17 cellular contexts compared by ENCODE assay signal in the genomic region with DNA sequence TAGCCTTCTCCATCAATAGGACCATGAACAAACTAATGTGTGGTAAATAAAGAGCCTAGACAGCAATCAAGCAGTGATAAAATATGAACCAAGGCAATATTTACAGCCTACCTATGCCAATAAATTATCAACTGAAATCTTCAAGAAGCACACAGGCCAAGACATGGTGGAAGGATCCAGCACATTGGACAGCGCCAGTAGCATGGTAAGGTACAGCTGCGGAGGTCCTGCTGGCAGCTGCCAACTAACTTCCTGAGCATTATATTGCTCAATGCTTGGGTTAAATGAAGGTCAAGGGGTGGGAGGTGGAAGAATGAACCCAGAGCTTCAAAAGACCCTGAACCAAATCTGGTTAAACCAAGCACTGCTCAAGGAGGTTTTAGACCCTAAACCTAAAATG. TPM values are rescaled to one million over a fixed set of nuclear protein-coding genes. Genes with fewer than 3 reads are reported as not detected.
DNase-seq lines count a peak whose midpoint lies in the region; ATAC-seq, FAIRE-seq and TF ChIP-seq lines count a peak whose summit lies in the region.
"Had no signal": no experiment of that assay in that cellular context is flagged by ENCODE, and none has a peak within 500 bp of the region (broad histone marks: within the 10 kb centered on the region; RNA-seq: fewer than 3 reads in every experiment).

No MANE protein-coding gene starts in this region.

- H3K27ac Mint-ChIP-seq in MCF 10A (ENCODE audit: low read depth, unreplicated experiment): no peak overlapping the region
- H3K27ac Mint-ChIP-seq: activated naive CD8-positive, alpha-beta T cell; IgD-negative memory B cell; memory B cell had no signal

- H2BK15ac ChIP-seq in H1 (ENCODE audit: low read length): no peak overlapping the region

- no peaks in the 10 kb centered on the region for H4K20me1 ChIP-seq in H1 (replicated peaks in 1 of 2; ENCODE audit: control insufficient read depth in 1 of 2, insufficient read depth in 2 of 2, low read length in 2 of 2)

- H3K9me3 Mint-ChIP-seq in MCF 10A (ENCODE audit: unreplicated experiment): no peaks in the 10 kb centered on the region

- H3K14ac ChIP-seq in H1 (ENCODE audit: insufficient read length): no peak overlapping the region

- no peak overlapping the region for H2BK5ac ChIP-seq in H1 (ENCODE audit: low read depth, low read length)

- no peaks in the 10 kb centered on the region for H3K4me1 ChIP-seq in breast epithelium
- H3K4me1 ChIP-seq in H1 (replicated peaks in 1 of 4; ENCODE audit: control insufficient read depth in 3 of 4, insufficient read depth in 4 of 4, low read length in 3 of 4): no peaks in the 10 kb centered on the region
- H3K4me1 ChIP-seq in Peyer's patch: no peaks in the 10 kb centered on the region
- no peaks in the 10 kb centered on the region for H3K4me1 ChIP-seq in upper lobe of left lung
- no peaks in the 10 kb centered on the region for H3K4me1 ChIP-seq in gastroesophageal sphincter

- peak; percentile 57 for DNase-seq in MCF 10A (ENCODE audit: unreplicated experiment)
- no peak for DNase-seq in breast epithelium (ENCODE audit: low spot score in 2 of 2)
- DNase-seq in RPMI7951 (ENCODE audit: low read depth): peak; percentile 44
- no peak for DNase-seq in H1 (ENCODE audit: low read depth in 1 of 2, low spot score in 2 of 2)
- DNase-seq in Peyer's patch: no peak
- no peak for DNase-seq in Ammon's horn (ENCODE audit: low spot score)
- no peak for DNase-seq in upper lobe of left lung
- DNase-seq: cortex of kidney, NCI-H2081 treated with DMSO at 0.1 percent for 48 hours, nucleus accumbens, SHP77 treated with DMSO at 0.1 percent for 48 hours, substantia nigra had no signal

- H3K27me3 Mint-ChIP-seq in MCF 10A (ENCODE audit: insufficient read depth, unreplicated experiment): peaks cover 37% of the 10 kb centered on the region

- H4K91ac ChIP-seq in H1 (replicated peaks; ENCODE audit: insufficient read length, low read length): no peak overlapping the region

- H3K27me3 ChIP-seq in breast epithelium: peaks cover 0 to 5% of the 10 kb centered on the region in 2 donors
- no peaks in the 10 kb centered on the region for H3K27me3 ChIP-seq in H1 (replicated peaks in 1 of 4; ENCODE audit: control insufficient read depth in 3 of 4, extremely low read depth in 1 of 4, insufficient read depth in 3 of 4, low read length in 3 of 4)
- H3K27me3 ChIP-seq in Peyer's patch: no peaks in the 10 kb centered on the region
- no peaks in the 10 kb centered on the region for H3K27me3 ChIP-seq in upper lobe of left lung
- peaks cover 31% of the 10 kb centered on the region for H3K27me3 ChIP-seq in gastroesophageal sphincter

- H4K8ac ChIP-seq in H1 (ENCODE audit: extremely low read depth, insufficient read depth, low read length): no peak overlapping the region

- H2AK5ac ChIP-seq in H1 (ENCODE audit: low read depth, low read length): no peak overlapping the region

- no peak for ATAC-seq in upper lobe of left lung (ENCODE audit: low FRiP score in 2 of 2)
- ATAC-seq in gastroesophageal sphincter: no peak

- H3K4me3 Mint-ChIP-seq in MCF 10A (ENCODE audit: unreplicated experiment): no peak overlapping the region
- H3K4me3 Mint-ChIP-seq: activated naive CD8-positive, alpha-beta T cell; IgD-negative memory B cell; memory B cell had no signal

- BruUV-seq in MCF 10A (replicated peaks; lab: Mats Ljungman, UMichigan): no TSS peak

- no peak overlapping the region for H3K4me2 ChIP-seq in H1 (ENCODE audit: insufficient read depth in 1 of 2, low read depth in 2 of 2, low read length in 2 of 2)

- TF ChIP-seq EP300 in H1 (IDR thresholded peaks at IDR 0.05; ENCODE audit: borderline replicate concordance in 1 of 2, low read depth in 2 of 2, low read length in 2 of 2): no peak
- no peak for TF ChIP-seq EP300 in upper lobe of left lung (IDR thresholded peaks at IDR 0.05)
- TF ChIP-seq EP300 in gastroesophageal sphincter (IDR thresholded peaks at IDR 0.05): no peak

- no peak overlapping the region for H2BK20ac ChIP-seq in H1 (ENCODE audit: low read length)

- H2AFZ ChIP-seq in H1 (ENCODE audit: low read length): no peak overlapping the region

- 89% methylated on average over 2 of the region's 2 CpGs; no CpG with 5 or more reads in 1 of the 2 experiments for WGBS in H1 (ENCODE audit: extremely low coverage in 1 of 2, insufficient coverage in 1 of 2, insufficient read length in 1 of 2, insufficient replicate concordance in 2 of 2, low coverage in 1 of 2, low lambda C conversion rate in 2 of 2, missing lambda C conversion rate in 1 of 2), 2 experiments
- 48 to 61% methylated on average over 2 of the region's 2 CpGs for WGBS in upper lobe of left lung, 2 donors
- 48% methylated on average over 2 of the region's 2 CpGs; no CpG with 5 or more reads in 1 of the 2 donors for WGBS in gastroesophageal sphincter (ENCODE audit: low coverage in 1 of 2), 2 donors

- no peak for TF ChIP-seq RAD21 in H1 (IDR thresholded peaks at IDR 0.05 in 1 of 2, conservative IDR thresholded peaks at IDR 0.05 in 1 of 2; ENCODE audit: low read depth in 2 of 2, low read length in 2 of 2)

- no peaks in the 10 kb centered on the region for H3K36me3 ChIP-seq in breast epithelium
- no peaks in the 10 kb centered on the region for H3K36me3 ChIP-seq in H1 (ENCODE audit: control insufficient read depth in 2 of 4, insufficient read depth in 4 of 4, low read length in 3 of 4)
- no peaks in the 10 kb centered on the region for H3K36me3 ChIP-seq in Peyer's patch
- H3K36me3 ChIP-seq in upper lobe of left lung: no peaks in the 10 kb centered on the region
- H3K36me3 ChIP-seq in gastroesophageal sphincter: no peaks in the 10 kb centered on the region

- no peak overlapping the region for H3K18ac ChIP-seq in H1 (ENCODE audit: extremely low read depth, low read length)

- no peak for FAIRE-seq in H1 (lab: Jason Lieb, UNC)
- FAIRE-seq: D721Med had no signal

- no peak overlapping the region for H3K56ac ChIP-seq in H1 (replicated peaks; ENCODE audit: insufficient read length, low read depth, low read length)

- no peak overlapping the region for H3K23ac ChIP-seq in H1 (ENCODE audit: insufficient read length)

- CTCF ChIA-PET in MCF 10A (lab: Yijun Ruan, JAX) (interaction anchor here (0.7 to 4.5 kb wide), 5 partner anchors 11 to 580 kb away, joined by 3 to 34 read pairs (median 4); partner anchors contain the start of genes INSYN2B and SPDL1), H1 (lab: Charles Lee; ENCODE audit: partially characterized antibody) (interaction anchor here (0.9 kb wide), 1 partner anchor 22 kb away, joined by 3 read pairs; no protein-coding TSS in a partner anchor)

- no peak overlapping the region for H3K4ac ChIP-seq in H1 (replicated peaks; ENCODE audit: insufficient read length, low read depth, low read length)

- no peak overlapping the region for H4K5ac ChIP-seq in H1 (ENCODE audit: insufficient read length, low read depth, low read length)

- no peaks in the 10 kb centered on the region for H3K4me1 Mint-ChIP-seq in MCF 10A (ENCODE audit: insufficient read depth, unreplicated experiment)
- H3K4me1 Mint-ChIP-seq: IgD-negative memory B cell had no signal

- H3K79me1 ChIP-seq in H1 (ENCODE audit: low read depth, low read length): no peaks in the 10 kb centered on the region

- H3K9me3 ChIP-seq in breast epithelium (no peaks in the 10 kb centered on the region), H1 (ENCODE audit: insufficient read depth in 2 of 2, low read depth in 1 of 2, low read length in 1 of 2) (no peaks in the 10 kb centered on the region), Peyer's patch (no peaks in the 10 kb centered on the region), upper lobe of left lung (no peaks in the 10 kb centered on the region), gastroesophageal sphincter (no peaks in the 10 kb centered on the region)

- no peaks in the 10 kb centered on the region for H3K23me2 ChIP-seq in H1 (ENCODE audit: low read depth, low read length)

- TF ChIP-seq POLR2A in breast epithelium (IDR thresholded peaks at IDR 0.05): no peak
- no peak for TF ChIP-seq POLR2A in H1 (IDR thresholded peaks at IDR 0.05; ENCODE audit: control extremely low read depth in 1 of 2, low read depth in 2 of 2, low read length in 2 of 2)
- TF ChIP-seq POLR2A in Peyer's patch (IDR thresholded peaks at IDR 0.05): no peak
- TF ChIP-seq POLR2A in upper lobe of left lung (IDR thresholded peaks at IDR 0.05): no peak
- no peak for TF ChIP-seq POLR2A in gastroesophageal sphincter (IDR thresholded peaks at IDR 0.05)

- H3K27ac ChIP-seq in breast epithelium: no peak overlapping the region
- no peak overlapping the region for H3K27ac ChIP-seq in H1 (ENCODE audit: low read depth, low read length)
- H3K27ac ChIP-seq in Peyer's patch: no peak overlapping the region
- H3K27ac ChIP-seq in upper lobe of left lung: no peak overlapping the region
- H3K27ac ChIP-seq in gastroesophageal sphincter: no peak overlapping the region

- H3K79me2 ChIP-seq in H1 (ENCODE audit: control insufficient read depth in 1 of 2, insufficient read depth in 2 of 2, low read length in 2 of 2): no peaks in the 10 kb centered on the region

- POLR2A ChIA-PET in MCF 10A (lab: Yijun Ruan, JAX) (no interaction called here), H1 (lab: Charles Lee; ENCODE audit: partially characterized antibody) (no interaction called here)

- intact Hi-C loops in MCF 10A (cut with micrococcal nuclease): no loop called here
- intact Hi-C loops in breast epithelium (cut with DNase I; ENCODE audit: low total_unique reads): no loop called here

- H3K36me3 Mint-ChIP-seq in MCF 10A (ENCODE audit: insufficient read depth, unreplicated experiment): no peaks in the 10 kb centered on the region
- H3K36me3 Mint-ChIP-seq: activated naive CD8-positive, alpha-beta T cell had no signal

- no peak overlapping the region for H2BK120ac ChIP-seq in H1 (replicated peaks; ENCODE audit: low read depth, low read length)

- H3K9ac ChIP-seq in H1 (replicated peaks in 1 of 4; ENCODE audit: extremely low read depth in 1 of 4, low read depth in 3 of 4, low read length in 3 of 4): no peak overlapping the region

- H2BK12ac ChIP-seq in H1 (ENCODE audit: low read depth, low read length): no peak overlapping the region

- H3K4me3 ChIP-seq in breast epithelium (no peak overlapping the region), H1 (ENCODE audit: extremely low read depth in 1 of 4, insufficient read depth in 2 of 4, low read depth in 3 of 4, low read length in 4 of 4) (no peak overlapping the region), Peyer's patch (no peak overlapping the region), upper lobe of left lung (no peak overlapping the region), gastroesophageal sphincter (no peak overlapping the region)

- no peak for TF ChIP-seq CTCF in MCF 10A (IDR thresholded peaks at IDR 0.05; ENCODE audit: unreplicated experiment)
- TF ChIP-seq CTCF in breast epithelium (IDR thresholded peaks at IDR 0.05): no peak
- no peak for TF ChIP-seq CTCF in H1 (IDR thresholded peaks at IDR 0.05; ENCODE audit: control extremely low read depth in 1 of 3, insufficient read depth in 1 of 3, low read depth in 1 of 3, low read length in 3 of 3)
- no peak for TF ChIP-seq CTCF in Peyer's patch (IDR thresholded peaks at IDR 0.05)
- TF ChIP-seq CTCF in upper lobe of left lung (IDR thresholded peaks at IDR 0.05): no peak
- TF ChIP-seq CTCF in gastroesophageal sphincter (IDR thresholded peaks at IDR 0.05): no peak

RNA-seq across cellular contexts. Expression of gene SPDL1, which starts 16.5 kb away (rescaled TPM):
- total RNA-seq in MCF 10A (2022) (40.6 and 51.3 TPM in 2 replicates), breast epithelium (1 to 10 TPM; 8.3 to 9.8 (median 8.8) TPM), Peyer's patch (10 to 100 TPM in 1 of 4 donors, 1 to 10 TPM in 3; 3.9 to 14.9 (median 6.6) TPM), upper lobe of left lung (1 to 10 TPM; 1.9 to 9.2 (median 5.5) TPM), gastroesophageal sphincter (10 to 100 TPM in 1 of 4 donors, 1 to 10 TPM in 3; 5.7 to 10.1 (median 6.7) TPM)
- total RNA-seq in RPMI7951 (2014; rRNA removed; shearing (Covaris generic)): 87.6 and 114 TPM in 2 replicates
- 44.5 and 45.5 TPM in 2 replicates for total RNA-seq in H1 (2021; fragmentation: NEBNext Ultra II Directional; extraction: Animal tissue kit (Norgen Biotek cat#: 25700))
- polyA plus RNA-seq in H1 (2011; rRNA removed): 9.8 and 16.9 TPM in 2 replicates
- 32.0 TPM for polyA plus RNA-seq in H1 (2011; cell fraction: cytosol; rRNA removed)
- polyA plus RNA-seq in H1 (2011; cell fraction: nucleus; rRNA removed): 12.5 TPM
- 26.5 to 47.4 TPM (median 33.6 TPM) in 4 replicates for polyA plus RNA-seq in H1 (2012, experiment 1 of 2)
- 3.3 TPM for polyA plus RNA-seq in H1 (2012, experiment 2 of 2)
- polyA plus RNA-seq in H1 (2013, experiment 1 of 2): 52.8 TPM
- 45.6 TPM for polyA plus RNA-seq in H1 (2013, experiment 2 of 2)
- 19.3 and 20.9 TPM in 2 replicates for polyA minus RNA-seq in H1 (2011; rRNA and poly(A)+ RNA removed)
- polyA minus RNA-seq in H1 (2011; cell fraction: cytosol; rRNA and poly(A)+ RNA removed): 12.6 TPM
- polyA minus RNA-seq in H1 (2011; cell fraction: nucleus; rRNA and poly(A)+ RNA removed): 39.4 TPM

Comparison
In these comparisons a context has a peak if more than half of its experiments do, and no peak if none do; other contexts are left out.
1. DNase-seq: peak in MCF 10A (single experiment) and RPMI7951 (single experiment); none in breast epithelium (0 of 2), H1 (0 of 2), Peyer's patch (0 of 3), Ammon's horn (single experiment) and upper lobe of left lung (0 of 2).